In genomic region chr9:99128133-99128406, GRCh38 we compare ENCODE assay signal across 1 cellular context.
TF ChIP-seq lines count a peak whose summit lies in the region.

No MANE protein-coding gene starts in this region.

TF ChIP-seq in IMR-90, 13 proteins besides CTCF, POLR2A, EP300 and RAD21 (continued from another document):
- TF ChIP-seq RCOR1 (IDR thresholded peaks at IDR 0.05; ENCODE audit: insufficient replicate concordance, low read length) = no peak
- no peak for TF ChIP-seq CHD1 (IDR thresholded peaks at IDR 0.05; ENCODE audit: low read depth, low read length)
- TF ChIP-seq RFX5 (IDR thresholded peaks at IDR 0.05; ENCODE audit: low read depth, low read length) = no peak
- TF ChIP-seq SMC3 (IDR thresholded peaks at IDR 0.05; ENCODE audit: low read depth, low read length) = no peak
- TF ChIP-seq FOS (IDR thresholded peaks at IDR 0.05; ENCODE audit: low read depth, low read length) = no peak
